In genomic region chr2:171409436-171409971, GRCh38 we compare ENCODE assay signal across 9 cellular contexts. TPM values are rescaled to one million over a fixed set of nuclear protein-coding genes. Genes with fewer than 3 reads are reported as not detected.
DNase-seq lines count a peak whose midpoint lies in the region; ATAC-seq, FAIRE-seq and TF ChIP-seq lines count a peak whose summit lies in the region.
"Had no signal": no experiment of that assay in that cellular context is flagged by ENCODE, and none has a peak within 500 bp of the region (broad histone marks: within the 10 kb centered on the region; RNA-seq: fewer than 3 reads in every experiment).

No MANE protein-coding gene starts in this region.

- no peaks in the 10 kb centered on the region for H3K27me3 ChIP-seq in neuronal stem cell (ENCODE audit: control insufficient read depth in 3 of 3, insufficient read depth in 3 of 3, low read depth in 1 of 3, low read length in 3 of 3)

- peak overlapping the region; percentile 25 for H3K9ac ChIP-seq in neuronal stem cell (ENCODE audit: low read depth, low read length, poor library complexity)

- H3K4me1 ChIP-seq in neuronal stem cell (ENCODE audit: control insufficient read depth in 2 of 2, insufficient read depth in 1 of 2, low read depth in 1 of 2, low read length in 2 of 2), result peaks cover 5 to 7% of the 10 kb centered on the region in 2 donors

- H3K79me1 ChIP-seq in neuronal stem cell (ENCODE audit: low read depth, low read length), result no peaks in the 10 kb centered on the region

- H3K23ac ChIP-seq in neuronal stem cell (ENCODE audit: low read depth, low read length, poor library complexity), result no peak overlapping the region

- no peak overlapping the region for H3K18ac ChIP-seq in neuronal stem cell (ENCODE audit: low read length)

- H3K27ac ChIP-seq in epithelial cell of prostate, result peak overlapping the region; percentile 88
- peak overlapping the region; percentile 26 for H3K27ac ChIP-seq in neuronal stem cell (replicated peaks; ENCODE audit: low read length)

- no peaks in the 10 kb centered on the region for H3K9me3 ChIP-seq in neuronal stem cell (replicated peaks in 1 of 2; ENCODE audit: control insufficient read depth in 2 of 2, insufficient read depth in 1 of 2, low read depth in 1 of 2, low read length in 2 of 2)

- no peak overlapping the region for H4K91ac ChIP-seq in neuronal stem cell (ENCODE audit: low read depth, low read length, poor library complexity)

- no peak overlapping the region for H2BK12ac ChIP-seq in neuronal stem cell (ENCODE audit: low read length)

- peak overlapping the region; percentile 35 for H3K4me2 ChIP-seq in neuronal stem cell (ENCODE audit: insufficient read depth, low read length, poor library complexity, severe bottlenecking)

- no peak overlapping the region for H3K14ac ChIP-seq in neuronal stem cell (ENCODE audit: low read length)

- WGBS in neuronal stem cell (ENCODE audit: extremely low coverage in 2 of 2, insufficient read length in 2 of 2, insufficient replicate concordance in 1 of 2), 2 donors, result no CpG with 5 or more reads among the region's 8 CpGs

- FAIRE-seq in GM12891 (lab: Jason Lieb, UNC), result peak; percentile 62

- DNase-seq in GM12891 (ENCODE audit: insufficient read length, low spot score), result no peak
- DNase-seq in RPMI7951 (ENCODE audit: low read depth), result peak; percentile 62
- no peak for DNase-seq in epithelial cell of prostate (ENCODE audit: low read depth, low spot score)
- DNase-seq in neuronal stem cell (ENCODE audit: low spot score), result no peak
- no peak for DNase-seq in stimulated activated CD8-positive, alpha-beta memory T cell treated with anti-CD3 and anti-CD28 coated beads, Interleukin-4, amount 100 ng/mL, for 48 hours
- DNase-seq: NCI-H1048 had no signal

- H2BK120ac ChIP-seq in neuronal stem cell (ENCODE audit: low read depth, low read length), result no peak overlapping the region

- no peak overlapping the region for H4K8ac ChIP-seq in neuronal stem cell (ENCODE audit: low read depth, low read length)

- H2BK5ac ChIP-seq in neuronal stem cell (ENCODE audit: low read length), result no peak overlapping the region

- H2AK5ac ChIP-seq in neuronal stem cell (ENCODE audit: low read depth, low read length), result no peak overlapping the region

- no peak overlapping the region for H2BK15ac ChIP-seq in neuronal stem cell (ENCODE audit: low read length)

- no peak for TF ChIP-seq POLR2A in GM12891 (IDR thresholded peaks at IDR 0.05; ENCODE audit: low read depth, low read length)

- H2AFZ ChIP-seq in neuronal stem cell (ENCODE audit: low read length), result peak overlapping the region; percentile 90

- H3K4ac ChIP-seq in neuronal stem cell (ENCODE audit: low read length), result no peak overlapping the region

- H3K36me3 ChIP-seq in neuronal stem cell (replicated peaks in 1 of 2; ENCODE audit: control insufficient read depth in 2 of 2, insufficient read depth in 2 of 2, low read length in 2 of 2), result no peaks in the 10 kb centered on the region

- ATAC-seq in GM19351 (IDR thresholded peaks at IDR 0.05; ENCODE audit: unreplicated experiment), result no peak
- no peak for ATAC-seq in HG03196 (IDR thresholded peaks at IDR 0.05; ENCODE audit: unreplicated experiment)
- ATAC-seq in HG03135 (IDR thresholded peaks at IDR 0.05; ENCODE audit: unreplicated experiment), result no peak

- peak overlapping the region in 1 of 2 donors; percentile 17 for H3K4me3 ChIP-seq in neuronal stem cell (ENCODE audit: low read length in 2 of 2)

TF ChIP-seq in GM12891, 5 proteins besides CTCF, POLR2A, EP300 and RAD21:
- TF ChIP-seq POLR2AphosphoS5 (IDR thresholded peaks at IDR 0.05; ENCODE audit: low read depth, low read length), result no peak
- TF ChIP-seq PAX5 (IDR thresholded peaks at IDR 0.05; ENCODE audit: insufficient read depth, low read length, severe bottlenecking), result no peak
- no peak for TF ChIP-seq SPI1 (IDR thresholded peaks at IDR 0.05; ENCODE audit: low read depth, low read length)

RNA-seq across cellular contexts. Expression of gene METTL8, which starts 24.3 kb away (rescaled TPM):
- 35.0 TPM for polyA plus RNA-seq in GM12891 (2012; ENCODE audit: low read depth, missing spikeins)
- 17.4 and 32.0 TPM in 2 replicates for total RNA-seq in RPMI7951 (2014; rRNA removed; shearing (Covaris generic))
- polyA plus RNA-seq in neuronal stem cell (2013, experiment 1 of 2), result 7.0 TPM
- polyA plus RNA-seq in neuronal stem cell (2013, experiment 2 of 2), result 7.6 TPM

RNA-seq across cellular contexts. Expression of gene DCAF17, which starts 24.5 kb away (rescaled TPM):
- 8.4 TPM for polyA plus RNA-seq in GM12891 (2012; ENCODE audit: low read depth, missing spikeins)
- 16.1 and 16.6 TPM in 2 replicates for total RNA-seq in RPMI7951 (2014; rRNA removed; shearing (Covaris generic))
- 17.8 TPM for polyA plus RNA-seq in neuronal stem cell (2013, experiment 1 of 2)
- 18.9 TPM for polyA plus RNA-seq in neuronal stem cell (2013, experiment 2 of 2)
